11 cellular contexts compared by ENCODE assay signal in the genomic region with DNA sequence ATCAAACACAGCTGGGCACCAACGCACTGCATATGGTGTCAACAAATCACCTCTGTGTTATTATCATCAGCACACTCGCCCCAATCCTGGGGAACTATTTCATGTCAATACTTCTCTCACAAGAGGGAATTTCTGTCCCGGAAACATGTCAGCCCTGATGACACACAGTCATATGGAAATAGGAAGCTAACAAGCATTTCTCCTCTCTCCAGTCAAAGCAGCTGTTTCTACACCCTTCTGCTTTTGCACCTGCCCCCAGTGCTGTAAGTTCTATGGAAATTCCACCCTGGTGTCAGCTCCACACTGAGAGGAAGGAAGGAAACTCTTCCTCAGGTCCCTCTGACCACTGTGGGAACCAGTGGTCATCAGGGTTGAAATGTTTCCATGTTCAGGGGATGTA.
A peak's percentile ranks its signal among the peaks of the same experiment; 100 is the strongest.
DNase-seq lines count a peak whose midpoint lies in the region; ATAC-seq and TF ChIP-seq lines count a peak whose summit lies in the region.
"Had no signal": no experiment of that assay in that cellular context is flagged by ENCODE, and none has a peak within 500 bp of the region (broad histone marks: within the 10 kb centered on the region; RNA-seq: fewer than 3 reads in every experiment).

No MANE protein-coding gene starts in this region.

- no peak overlapping the region for H3K4me3 ChIP-seq in HL-60 (replicated peaks; ENCODE audit: insufficient read depth, low read length)
- no peak overlapping the region for H3K4me3 ChIP-seq in Caco-2 (ENCODE audit: low read depth, low read length)
- H3K4me3 ChIP-seq: psoas muscle had no signal

- no TSS peak for BruUV-seq in Caco-2 (replicated peaks; lab: Mats Ljungman, UMichigan)

- peak overlapping the region; percentile 13; the same call in 1 of the 2 replicates for H3K27ac ChIP-seq in HL-60 (replicated peaks)
- H3K27ac ChIP-seq: psoas muscle had no signal

- H3K4me1 ChIP-seq in Caco-2 = no peaks in the 10 kb centered on the region

- no peaks in the 10 kb centered on the region for H3K4me1 Mint-ChIP-seq in Caco-2 (ENCODE audit: low read depth, unreplicated experiment)

- H3K27ac Mint-ChIP-seq in Caco-2 (ENCODE audit: unreplicated experiment) = no peak overlapping the region

- POLR2A ChIA-PET in Caco-2 (lab: Charles Lee) = no interaction called here

- H3K4me3 Mint-ChIP-seq in Caco-2 (ENCODE audit: unreplicated experiment) = no peak overlapping the region

- no peaks in the 10 kb centered on the region for H3K9me3 ChIP-seq in Caco-2
- H3K9me3 ChIP-seq: psoas muscle had no signal

- no peaks in the 10 kb centered on the region for H3K36me3 Mint-ChIP-seq in Caco-2 (ENCODE audit: insufficient read depth, unreplicated experiment)

- H3K36me3 ChIP-seq in Caco-2 (ENCODE audit: control insufficient read depth, insufficient read depth, low read length) = no peaks in the 10 kb centered on the region

- peaks cover 2% of the 10 kb centered on the region for H3K27me3 Mint-ChIP-seq in Caco-2 (ENCODE audit: insufficient read depth, unreplicated experiment)

- TF ChIP-seq CTCF in HL-60 (IDR thresholded peaks at IDR 0.05; ENCODE audit: insufficient read depth, low read length) = no peak
- TF ChIP-seq CTCF in Caco-2 (IDR thresholded peaks at IDR 0.05; ENCODE audit: insufficient read depth in 1 of 2, low read depth in 1 of 2, low read length in 1 of 2, severe bottlenecking in 1 of 2, unreplicated experiment in 1 of 2) = no peak

- CTCF ChIA-PET in Caco-2 (lab: Charles Lee) = no interaction called here

- intact Hi-C loops in Caco-2 (cut with micrococcal nuclease; ENCODE audit: unreplicated experiment) = no loop called here

- no peaks in the 10 kb centered on the region for H3K9me3 Mint-ChIP-seq in Caco-2 (ENCODE audit: unreplicated experiment)

- ATAC-seq in GM18870 (IDR thresholded peaks at IDR 0.05; ENCODE audit: unreplicated experiment) (peak; percentile 34), HG02588 (IDR thresholded peaks at IDR 0.05; ENCODE audit: unreplicated experiment) (peak; percentile 27)

- DNase-seq in HL-60 (ENCODE audit: low read depth in 1 of 2, low spot score in 1 of 2) (peak in 1 of 2 experiments; percentile 49), kidney tubule cell (ENCODE audit: low spot score) (peak; percentile 31), NOMO-1 treated with DMSO at 0.1 percent for 48 hours (lab: John Stamatoyannopoulos, UW; ENCODE audit: unreplicated experiment) (no peak), NCI-H1930 (lab: John Stamatoyannopoulos, UW) (no peak), Caco-2 (no peak)
- DNase-seq in stimulated activated CD4-positive, alpha-beta T cell treated with anti-CD3 and anti-CD28 coated beads, Interleukin-4, amount 100 ng/mL, for 24 hours = no peak
- DNase-seq: IMR-90; psoas muscle; stimulated activated naive CD4-positive, alpha-beta T cell treated with Interleukin-2 at 50 U/mL for 16 hours had no signal

- H3K27me3 ChIP-seq in HL-60 (ENCODE audit: insufficient read depth, poor library complexity, severe bottlenecking) (no peaks in the 10 kb centered on the region), Caco-2 (replicated peaks; ENCODE audit: control insufficient read depth, insufficient read depth, low read length) (no peaks in the 10 kb centered on the region)
